20 cellular contexts compared by ENCODE assay signal in the genomic region with DNA sequence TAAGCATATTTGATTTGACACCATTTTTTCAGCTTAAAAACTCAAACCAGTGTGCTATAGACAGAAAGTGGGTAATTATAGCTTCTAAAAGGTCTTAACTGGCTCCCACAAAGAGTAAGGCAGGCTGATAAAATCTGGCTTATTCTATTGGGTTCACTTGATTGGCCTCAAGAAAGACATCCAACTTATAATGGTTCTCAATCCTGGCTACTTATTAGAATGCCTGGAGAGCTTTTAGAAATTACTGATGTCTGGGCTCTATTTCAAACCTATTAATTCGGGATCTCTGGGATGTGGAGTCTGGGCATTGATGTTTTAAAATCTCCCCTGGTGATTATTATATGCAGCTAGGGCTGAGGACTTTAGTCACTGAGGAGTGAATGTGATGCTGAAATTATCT.
"Had no signal": no experiment of that assay in that cellular context is flagged by ENCODE, and none has a peak within 500 bp of the region (broad histone marks: within the 10 kb centered on the region; RNA-seq: fewer than 3 reads in every experiment).

No MANE protein-coding gene starts in this region.

- DNase-seq: stimulated activated CD4-positive, alpha-beta T cell treated with anti-CD3 and anti-CD28 coated beads, Interleukin-2, amount 100 ng/mL, for 48 hours; stimulated activated CD4-positive, alpha-beta T cell treated with anti-CD3 and anti-CD28 coated beads, Interleukin-4, amount 100 ng/mL, for 1 hour; stimulated activated CD4-positive, alpha-beta T cell treated with anti-CD3 and anti-CD28 coated beads, Interleukin-4, amount 100 ng/mL, for 24 hours; stimulated activated CD4-positive, alpha-beta T cell treated with anti-CD3 and anti-CD28 coated beads, Interleukin-4, amount 100 ng/mL, for 4 hours; stimulated activated CD8-positive, alpha-beta memory T cell treated with anti-CD3 and anti-CD28 coated beads, Interleukin-4, amount 100 ng/mL, for 48 hours; stimulated activated naive B cell treated with anti-CD40 and anti-IgM and Interleukin-4, amounts not matched to agents 10 μg/mL and 1 μg/mL and 100 μg/mL, for 72 hours; stimulated activated naive CD4-positive, alpha-beta T cell; stimulated activated naive CD4-positive, alpha-beta T cell treated with Interleukin-2 at 50 U/mL for 16 hours; stimulated activated naive CD8-positive, alpha-beta T cell treated with anti-CD3 and anti-CD28 coated beads, Interleukin-15, amount 100 ng/mL, for 72 hours; stimulated activated naive CD8-positive, alpha-beta T cell treated with anti-CD3 and anti-CD28 coated beads, Interleukin-15, Interleukin-2, amounts not matched to agents 100 U/mL and 50 U/mL, for 24 hours; stomach; substantia nigra; testis; thyroid gland; tibial artery; transverse colon; trophoblast cell; upper lobe of left lung; upper lobe of right lung; uterus had no signal
